In genomic region chr10:35460852-35461460, GRCh38 we compare ENCODE assay signal across 17 cellular contexts.
DNase-seq lines count a peak whose midpoint lies in the region; ATAC-seq, FAIRE-seq and TF ChIP-seq lines count a peak whose summit lies in the region.
"Had no signal": no experiment of that assay in that cellular context is flagged by ENCODE, and none has a peak within 500 bp of the region (broad histone marks: within the 10 kb centered on the region; RNA-seq: fewer than 3 reads in every experiment).

No MANE protein-coding gene starts in this region.

- H3K27ac ChIP-seq in PC-9 = no peak overlapping the region
- no peak overlapping the region for H3K27ac ChIP-seq in K562 (ENCODE audit: extremely low read depth, low read depth, low read length)
- H3K27ac ChIP-seq: gastroesophageal sphincter, lower lobe of right lung, thoracic aorta had no signal

- H3K36me3 ChIP-seq in PC-9 (ENCODE audit: low read depth) (no peaks in the 10 kb centered on the region), K562 (ENCODE audit: control insufficient read depth, insufficient read depth, low read length) (no peaks in the 10 kb centered on the region; the same call in 2 of the 3 replicates)
- H3K36me3 ChIP-seq: gastroesophageal sphincter, lower lobe of right lung, thoracic aorta had no signal

- H3K9me1 ChIP-seq in K562 (ENCODE audit: control insufficient read depth, insufficient read depth, low read length) = peaks cover 3% of the 10 kb centered on the region

- peaks cover 35% of the 10 kb centered on the region for H3K4me1 Mint-ChIP-seq in nephron

- no peak for FAIRE-seq in K562 (lab: Jason Lieb, UNC)
- FAIRE-seq: HTR-8/SVneo had no signal

- peak overlapping the region in 1 of 3 experiments; percentile 4 for H3K4me3 Mint-ChIP-seq in nephron
- H3K4me3 Mint-ChIP-seq: neural crest cell had no signal

- CTCF ChIA-PET in PC-9 (lab: Charles Lee) (no interaction called here), K562 (lab: Yijun Ruan, JAX; ENCODE audit: low intra/inter-chr PET ratio) (no interaction called here)

- no peaks in the 10 kb centered on the region for H3K9me3 Mint-ChIP-seq in nephron
- H3K9me3 Mint-ChIP-seq: neural crest cell had no signal

- POLR2A ChIA-PET in PC-9 (lab: Charles Lee; ENCODE audit: unreplicated experiment) (no interaction called here), K562 (lab: Yijun Ruan, JAX) (interaction anchor here (1.0 kb wide), 1 partner anchor 11 kb away, joined by 3 read pairs; no protein-coding TSS in a partner anchor)

- H3K4me1 ChIP-seq in PC-9 (replicated peaks; ENCODE audit: insufficient read depth) = peaks cover 11% of the 10 kb centered on the region
- H3K4me1 ChIP-seq in K562 (replicated peaks in 1 of 2; ENCODE audit: control insufficient read depth in 2 of 2, insufficient read depth in 2 of 2, low read length in 2 of 2) = peaks cover 24 to 56% of the 10 kb centered on the region in 2 experiments

- H3K36me3 Mint-ChIP-seq in nephron (ENCODE audit: low read depth) = no peaks in the 10 kb centered on the region

- intact Hi-C loops in PC-9 (cut with micrococcal nuclease; ENCODE audit: unreplicated experiment) = no loop called here
- intact Hi-C loops in K562 (cut with micrococcal nuclease) = no loop called here

- TF ChIP-seq CTCF in PC-9 (conservative IDR thresholded peaks at IDR 0.05) (no peak), K562 (IDR thresholded peaks at IDR 0.05 in 2 of 3, conservative IDR thresholded peaks at IDR 0.05 in 1 of 3; ENCODE audit: insufficient read depth in 2 of 3, low read depth in 1 of 3, low read length in 3 of 3) (no peak), nephron (IDR thresholded peaks at IDR 0.05; ENCODE audit: unreplicated experiment in 3 of 3) (no peak), omental fat pad (IDR thresholded peaks at IDR 0.05) (no peak)

- no peak for TF ChIP-seq EP300 in K562 (IDR thresholded peaks at IDR 0.05; ENCODE audit: low read length)

- TF ChIP-seq POLR2A in K562 (conservative IDR thresholded peaks at IDR 0.05) = no peak

- H3K9me2 ChIP-seq in PC-9 (ENCODE audit: insufficient read depth) = no peaks in the 10 kb centered on the region

- ATAC-seq in K562 (no peak), omental fat pad (ENCODE audit: low FRiP score) (no peak)
- ATAC-seq: gastroesophageal sphincter had no signal

- H3K27me3 ChIP-seq in PC-9 (ENCODE audit: insufficient read depth, low read depth) = no peaks in the 10 kb centered on the region
- no peaks in the 10 kb centered on the region for H3K27me3 ChIP-seq in K562 (ENCODE audit: control insufficient read depth in 2 of 2, insufficient read depth in 2 of 2, low read length in 2 of 2)
- H3K27me3 ChIP-seq: gastroesophageal sphincter had no signal

- no peaks in the 10 kb centered on the region for H3K9me3 ChIP-seq in PC-9 (ENCODE audit: insufficient read depth, low read depth)
- no peaks in the 10 kb centered on the region for H3K9me3 ChIP-seq in K562 (replicated peaks; ENCODE audit: control insufficient read depth, insufficient read depth, low read depth, low read length)
- H3K9me3 ChIP-seq: gastroesophageal sphincter, lower lobe of right lung, thoracic aorta had no signal

- 45% methylated on average over 2 of the region's 2 CpGs for WGBS in K562 (ENCODE audit: insufficient coverage, low coverage, missing lambda C conversion rate)

- H4K20me1 ChIP-seq in PC-9 (ENCODE audit: insufficient read depth) = 0 out of 2 replicates have a peak, but pooled peaks cover 2% of the 10 kb centered on the region
- peaks cover 58% of the 10 kb centered on the region for H4K20me1 ChIP-seq in K562 (replicated peaks; ENCODE audit: control insufficient read depth, insufficient read depth, low read length)

- H3K4me3 ChIP-seq in PC-9 (no peak overlapping the region), K562 (no peak overlapping the region)
- H3K4me3 ChIP-seq: gastroesophageal sphincter, lower lobe of right lung, thoracic aorta had no signal

- peak overlapping the region; percentile 13; the same call in 1 of the 2 replicates for H3K4me2 ChIP-seq in PC-9
- H3K4me2 ChIP-seq in K562 (ENCODE audit: insufficient read depth, low read length) = no peak overlapping the region

- peak; percentile 7 for DNase-seq in EH (ENCODE audit: low read depth)
- no peak for DNase-seq in PC-9
- no peak for DNase-seq in K562 (ENCODE audit: extremely low read depth in 1 of 4, low spot score in 3 of 4)
- no peak for DNase-seq in NK-92 (lab: John Stamatoyannopoulos, UW; ENCODE audit: unreplicated experiment)
- no peak for DNase-seq in activated CD8-positive, alpha-beta memory T cell treated with anti-CD3 and anti-CD28 coated beads for 24 hours
- DNase-seq in NK-92 treated with Interleukin-12 subunit alpha and Interleukin-12 subunit beta, amount 100 ng/mL, for 24 hours (lab: John Stamatoyannopoulos, UW) = no peak
- DNase-seq in omental fat pad (ENCODE audit: low spot score) = no peak
- DNase-seq: activated CD4-positive, CD25-positive, alpha-beta regulatory T cell treated with anti-CD3 and anti-CD28 coated beads, Interleukin-2, amount 50 U/mL, for 72 hours; DMS79 treated with DMSO at 0.1 percent for 48 hours; lower lobe of right lung; NCI-H2081 treated with DMSO at 0.1 percent for 48 hours; NCI-H526 had no signal

- H3K27me3 Mint-ChIP-seq in nephron (ENCODE audit: low read depth) = no peaks in the 10 kb centered on the region

- H3F3A ChIP-seq in PC-9 (ENCODE audit: insufficient read depth, low read depth) = no peaks in the 10 kb centered on the region

- H3K27ac Mint-ChIP-seq in nephron = peak overlapping the region in 2 of 3 experiments; percentile 8 to 11

- no peak overlapping the region for H3K9ac ChIP-seq in K562 (ENCODE audit: insufficient read depth in 1 of 2, low read depth in 2 of 2, low read length in 2 of 2)

- TF ChIP-seq RAD21 in K562 (CRISPR knock-in tag; conservative IDR thresholded peaks at IDR 0.05 in 1 of 2, IDR thresholded peaks at IDR 0.05 in 1 of 2) = no peak

- BruUV-seq in PC-9 (replicated peaks; lab: Mats Ljungman, UMichigan) (no TSS peak), K562 (replicated peaks; lab: Mats Ljungman, UMichigan) (no TSS peak)

- in situ Hi-C loops in K562 (cut with MboI) = no loop called here

- H2AFZ ChIP-seq in PC-9 = no peak overlapping the region
- no peak overlapping the region for H2AFZ ChIP-seq in K562 (ENCODE audit: low read depth, low read length)

- peaks cover 14% of the 10 kb centered on the region; the same call in 1 of the 2 replicates for H3K79me2 ChIP-seq in PC-9 (ENCODE audit: low read depth)
- H3K79me2 ChIP-seq in K562 (ENCODE audit: control insufficient read depth, insufficient read depth, low read length) = peaks cover 98% of the 10 kb centered on the region

TF ChIP-seq in K562, 482 proteins besides CTCF, POLR2A, EP300 and RAD21:
- TF ChIP-seq STAT5A (IDR thresholded peaks at IDR 0.05; ENCODE audit: borderline replicate concordance, low read length) = no peak
- peak; percentile 68; the same call in 1 of the 2 replicates for TF ChIP-seq MEF2D (tag; conservative IDR thresholded peaks at IDR 0.05; ENCODE audit: low read depth)
